In genomic region chr1:12208764-12209494, GRCh38 we compare ENCODE assay signal across 8 cellular contexts. TPM values are rescaled to one million over a fixed set of nuclear protein-coding genes. Genes with fewer than 3 reads are reported as not detected.
DNase-seq lines count a peak whose midpoint lies in the region; ATAC-seq and TF ChIP-seq lines count a peak whose summit lies in the region.

No MANE protein-coding gene starts in this region.

- POLR2A ChIA-PET in RWPE1 (lab: Yijun Ruan, JAX; ENCODE audit: low non-redundant PET), result no interaction called here

- H3K18ac ChIP-seq in neuronal stem cell (ENCODE audit: low read length), result peak overlapping the region; percentile 22

- H3K9me3 ChIP-seq in neuronal stem cell (replicated peaks in 1 of 2; ENCODE audit: control insufficient read depth in 2 of 2, insufficient read depth in 1 of 2, low read depth in 1 of 2, low read length in 2 of 2) (no peaks in the 10 kb centered on the region), stomach (no peaks in the 10 kb centered on the region)

- H3K4me2 ChIP-seq in neuronal stem cell (ENCODE audit: insufficient read depth, low read length, poor library complexity, severe bottlenecking), result no peak overlapping the region

- no peak overlapping the region for H2BK120ac ChIP-seq in neuronal stem cell (ENCODE audit: low read depth, low read length)

- H2AK5ac ChIP-seq in neuronal stem cell (ENCODE audit: low read depth, low read length), result peak overlapping the region; percentile 28

- no peak overlapping the region for H4K91ac ChIP-seq in neuronal stem cell (ENCODE audit: low read depth, low read length, poor library complexity)

- H3K9ac ChIP-seq in neuronal stem cell (ENCODE audit: low read depth, low read length, poor library complexity), result no peak overlapping the region

- peak overlapping the region; percentile 62 for H2AFZ ChIP-seq in neuronal stem cell (ENCODE audit: low read length)

- TF ChIP-seq EP300 in stomach (IDR thresholded peaks at IDR 0.05), result no peak

- no peak for TF ChIP-seq POLR2A in stomach (IDR thresholded peaks at IDR 0.05)

- no peak overlapping the region for H2BK12ac ChIP-seq in neuronal stem cell (ENCODE audit: low read length)

- no peak overlapping the region for H3K4ac ChIP-seq in neuronal stem cell (ENCODE audit: low read length)

- ATAC-seq in HG03108 (IDR thresholded peaks at IDR 0.05; ENCODE audit: unreplicated experiment), result no peak

- H3K79me1 ChIP-seq in neuronal stem cell (ENCODE audit: low read depth, low read length), result no peaks in the 10 kb centered on the region

- DNase-seq in KBM-7, result peak; percentile 86
- DNase-seq in RWPE1 (ENCODE audit: low spot score), result peak; percentile 82
- DNase-seq in activated T-helper 1 cell treated with anti-CD3 and anti-CD28 coated beads, Interleukin-2, amount 50 U/mL, for 16 hours (ENCODE audit: low read depth in 1 of 2, low spot score in 1 of 2), result peak; percentile 76 to 83
- peak; percentile 83 for DNase-seq in fibroblast of peridontal ligament (ENCODE audit: extremely low read depth)
- DNase-seq in neuronal stem cell (ENCODE audit: low spot score), result peak; percentile 88
- DNase-seq in stomach, result peak; percentile 91

- H2BK15ac ChIP-seq in neuronal stem cell (ENCODE audit: low read length), result no peak overlapping the region

- TF ChIP-seq CTCF in GM12873 (IDR thresholded peaks at IDR 0.05; ENCODE audit: insufficient read depth, low read depth, low read length, missing control alignments), result peak; percentile 94
- peak; percentile 86 for TF ChIP-seq CTCF in RWPE1 (conservative IDR thresholded peaks at IDR 0.05; ENCODE audit: low read depth)
- peak in 6 of 7 experiments; percentile 74 to 98 (median 92) for TF ChIP-seq CTCF in stomach (IDR thresholded peaks at IDR 0.05)

- no peak overlapping the region for H4K8ac ChIP-seq in neuronal stem cell (ENCODE audit: low read depth, low read length)

- H3K36me3 ChIP-seq in neuronal stem cell (replicated peaks in 1 of 2; ENCODE audit: control insufficient read depth in 2 of 2, insufficient read depth in 2 of 2, low read length in 2 of 2) (no peaks in the 10 kb centered on the region), stomach (peaks cover 0 to 28% (median 24%) of the 10 kb centered on the region in 4 donors)

- H3K23ac ChIP-seq in neuronal stem cell (ENCODE audit: low read depth, low read length, poor library complexity), result no peak overlapping the region

- intact Hi-C loops in stomach (cut with DNase I; ENCODE audit: low total_unique reads), result loop anchor here (2.0 kb wide), 1 partner anchor 86 kb away; no protein-coding TSS in a partner anchor

- CTCF ChIA-PET in RWPE1 (lab: Yijun Ruan, JAX), result interaction anchor here (0.5 to 4.5 kb wide), 5 partner anchors 13 to 304 kb away, joined by 3 to 63 read pairs (median 3); no protein-coding TSS in a partner anchor

- H3K27ac ChIP-seq in RWPE1 (no peak overlapping the region), neuronal stem cell (replicated peaks; ENCODE audit: low read length) (no peak overlapping the region), stomach (no peak overlapping the region)

- in situ Hi-C loops in KBM-7 (cut with MboI; ENCODE audit: low pct_unique_long_range_greater_than_20kb, low sequenced_read_pairs), result loop anchor here (5.0 kb wide), 1 partner anchor 82 kb away; no protein-coding TSS in a partner anchor

- H3K4me1 ChIP-seq in neuronal stem cell (ENCODE audit: control insufficient read depth in 2 of 2, insufficient read depth in 1 of 2, low read depth in 1 of 2, low read length in 2 of 2), result peaks cover 8 to 11% of the 10 kb centered on the region in 2 donors
- H3K4me1 ChIP-seq in stomach, result peaks cover 0 to 22% (median 19%) of the 10 kb centered on the region in 4 donors

- WGBS in neuronal stem cell (ENCODE audit: extremely low coverage in 2 of 2, insufficient read length in 2 of 2, insufficient replicate concordance in 1 of 2), 2 donors, result no CpG with 5 or more reads among the region's 14 CpGs
- WGBS in stomach, 5 donors, result 17 to 26% (median 20%) methylated on average over 13 to 14 of the region's 14 CpGs

- H3K27me3 ChIP-seq in neuronal stem cell (ENCODE audit: control insufficient read depth in 3 of 3, insufficient read depth in 3 of 3, low read depth in 1 of 3, low read length in 3 of 3) (peaks cover 0 to 2% (median 0%) of the 10 kb centered on the region in 3 experiments), stomach (no peaks in the 10 kb centered on the region)

- H3K4me3 ChIP-seq in neuronal stem cell (ENCODE audit: low read length in 2 of 2), result no peak overlapping the region
- no peak overlapping the region for H3K4me3 ChIP-seq in stomach

- no peak overlapping the region for H3K14ac ChIP-seq in neuronal stem cell (ENCODE audit: low read length)

- H2BK5ac ChIP-seq in neuronal stem cell (ENCODE audit: low read length), result no peak overlapping the region

RNA-seq across cellular contexts. Expression of gene VPS13D, which starts 20.9 kb away (rescaled TPM):
- 4.5 TPM for polyA plus RNA-seq in neuronal stem cell (2013, experiment 1 of 2)
- polyA plus RNA-seq in neuronal stem cell (2013, experiment 2 of 2), result 4.2 TPM
- 100 to 1,000 TPM in 1 of 5 donors, 10 to 100 TPM in 4; 57.1 to 106 (median 76.5) TPM for total RNA-seq in stomach
- polyA plus RNA-seq in stomach, result 10 to 100 TPM in 1 of 3 donors, 1 to 10 TPM in 2; 6.7 to 17.3 (median 9.0) TPM

RNA-seq across cellular contexts. Expression of gene TNFRSF1B, which starts 42.1 kb away (rescaled TPM):
- 0.73 TPM for polyA plus RNA-seq in neuronal stem cell (2013, experiment 1 of 2)
- 0.68 TPM for polyA plus RNA-seq in neuronal stem cell (2013, experiment 2 of 2)
- 10 to 100 TPM in 4 of 5 donors, 1 to 10 TPM in 1; 7.1 to 24.3 (median 14.9) TPM for total RNA-seq in stomach
- 1 to 10 TPM; 5.4 to 8.4 (median 7.8) TPM for polyA plus RNA-seq in stomach
